Comparison of ENCODE assay signal across 26 cellular contexts in the genomic region with DNA sequence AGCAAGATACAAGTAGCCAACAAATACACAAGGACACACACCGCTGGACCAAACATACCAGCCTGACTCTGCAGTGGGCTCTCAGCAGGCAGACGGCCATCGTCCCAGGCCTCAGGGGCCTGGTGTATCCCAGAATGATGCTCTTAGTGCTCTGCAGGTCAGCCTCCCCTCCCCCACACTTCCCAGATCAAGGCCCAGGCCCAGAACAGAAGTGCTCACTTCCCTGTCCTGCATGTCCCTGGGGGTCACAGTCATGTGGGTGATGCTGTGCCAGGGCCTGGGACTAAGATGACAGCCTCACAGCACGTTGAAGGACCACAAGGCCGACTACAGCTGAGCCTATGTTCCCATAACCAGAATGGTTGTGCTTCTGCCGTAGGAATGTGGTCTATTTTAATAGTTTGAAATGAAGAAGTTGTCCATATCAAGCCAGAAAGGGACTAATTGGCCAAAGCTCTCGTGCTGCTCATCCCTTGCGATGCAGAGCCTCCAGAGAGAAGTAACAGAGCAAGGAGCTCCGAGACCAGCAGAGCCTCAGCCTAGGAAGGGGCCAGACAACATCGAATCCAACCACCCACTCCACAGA. TPM values are rescaled to one million over a fixed set of nuclear protein-coding genes. Genes with fewer than 3 reads are reported as not detected.
A peak's percentile ranks its signal among the peaks of the same experiment; 100 is the strongest.
DNase-seq lines count a peak whose midpoint lies in the region; ATAC-seq, FAIRE-seq and TF ChIP-seq lines count a peak whose summit lies in the region.
"Had no signal": no experiment of that assay in that cellular context is flagged by ENCODE, and none has a peak within 500 bp of the region (broad histone marks: within the 10 kb centered on the region; RNA-seq: fewer than 3 reads in every experiment).

No MANE protein-coding gene starts in this region.

- no peak for TF ChIP-seq CTCF in GM10248 (IDR thresholded peaks at IDR 0.05; ENCODE audit: control extremely low read depth, extremely low read depth, low read depth, missing control alignments)
- TF ChIP-seq CTCF in VCaP (conservative IDR thresholded peaks at IDR 0.05) = no peak
- TF ChIP-seq CTCF in kidney (IDR thresholded peaks at IDR 0.05; ENCODE audit: borderline replicate concordance, extremely low read depth, insufficient read depth) = no peak
- TF ChIP-seq CTCF in BE2C (IDR thresholded peaks at IDR 0.05; ENCODE audit: low read depth, low read length) = no peak

- ATAC-seq in HG03159 (IDR thresholded peaks at IDR 0.05; ENCODE audit: unreplicated experiment) (no peak), HG03378 (IDR thresholded peaks at IDR 0.05; ENCODE audit: unreplicated experiment) (no peak)

- H3K27me3 ChIP-seq in BE2C = no peaks in the 10 kb centered on the region
- H3K27me3 ChIP-seq: MG63 had no signal

- no peaks in the 10 kb centered on the region for H3K4me1 ChIP-seq in kidney (ENCODE audit: control insufficient read depth in 1 of 2, insufficient read depth in 1 of 2, low read depth in 1 of 2, low read length in 2 of 2)
- no peaks in the 10 kb centered on the region for H3K4me1 ChIP-seq in BE2C

- H3K4me3 ChIP-seq in kidney (ENCODE audit: low read length in 2 of 2) = no peak overlapping the region
- no peak overlapping the region for H3K4me3 ChIP-seq in BE2C (ENCODE audit: low read depth, low read length)
- H3K4me3 ChIP-seq: MG63 had no signal

- CTCF ChIA-PET in GM10248 (lab: Yijun Ruan, JAX) = no interaction called here

- POLR2A ChIA-PET in GM10248 (lab: Yijun Ruan, JAX) = no interaction called here

- no peaks in the 10 kb centered on the region for H3K9me3 ChIP-seq in kidney (ENCODE audit: control insufficient read depth in 1 of 2, low read length in 2 of 2)
- no peaks in the 10 kb centered on the region for H3K9me3 ChIP-seq in BE2C
- H3K9me3 ChIP-seq: MG63, SK-N-SH had no signal

- H3K9ac ChIP-seq in kidney (ENCODE audit: low read length in 2 of 2) = no peak overlapping the region
- H3K9ac ChIP-seq: SK-N-SH had no signal

- DNase-seq in AG08396 (ENCODE audit: low spot score) (peak; percentile 5), GM10248 (ENCODE audit: extremely low spot score) (peak; percentile 10), kidney (peak; percentile 40), BE2C (no peak)
- DNase-seq: AML-193; CD4-positive, CD25-positive, alpha-beta regulatory T cell; COR-L47; DMS 273 treated with DMSO at 0.1 percent for 48 hours; DND-41; HFFc6; IMR-90; Karpas-422; MG63; NCI-H1092; NCI-H146; SHP77; SK-N-SH had no signal

- H3K36me3 ChIP-seq in kidney (ENCODE audit: control insufficient read depth in 1 of 2, insufficient read depth in 2 of 2, low read length in 2 of 2) (no peaks in the 10 kb centered on the region), BE2C (no peaks in the 10 kb centered on the region)
- H3K36me3 ChIP-seq: MG63 had no signal

- FAIRE-seq in kidney (lab: Jason Lieb, UNC) = no peak
- FAIRE-seq: HTR-8/SVneo had no signal

- peak overlapping the region; percentile 14; the same call in 1 of the 2 replicates for H3K27ac ChIP-seq in VCaP
- H3K27ac ChIP-seq in kidney (ENCODE audit: low read depth in 2 of 2, low read length in 2 of 2) = no peak overlapping the region

- intact Hi-C loops in kidney (cut with DNase I) = no loop called here

RNA-seq across cellular contexts. Expression of a gene that starts 48.6 kb away (rescaled TPM):
- total RNA-seq in kidney = not detected
- not detected for polyA plus RNA-seq in kidney (ENCODE audit: insufficient read depth, low read depth, low replicate concordance)
- not detected for polyA plus RNA-seq in BE2C (2012; ENCODE audit: insufficient read depth, insufficient read length, low read depth)
- total RNA-seq: A673; CD4-positive, CD25-positive, alpha-beta regulatory T cell; G401; H4; HFFc6; IMR-90; NCI-H460; OCI-LY7 had no signal
- polyA plus RNA-seq: CD4-positive, CD25-positive, alpha-beta regulatory T cell; IMR-90; SK-N-SH had no signal
